12 cellular contexts compared by ENCODE assay signal in the genomic region with DNA sequence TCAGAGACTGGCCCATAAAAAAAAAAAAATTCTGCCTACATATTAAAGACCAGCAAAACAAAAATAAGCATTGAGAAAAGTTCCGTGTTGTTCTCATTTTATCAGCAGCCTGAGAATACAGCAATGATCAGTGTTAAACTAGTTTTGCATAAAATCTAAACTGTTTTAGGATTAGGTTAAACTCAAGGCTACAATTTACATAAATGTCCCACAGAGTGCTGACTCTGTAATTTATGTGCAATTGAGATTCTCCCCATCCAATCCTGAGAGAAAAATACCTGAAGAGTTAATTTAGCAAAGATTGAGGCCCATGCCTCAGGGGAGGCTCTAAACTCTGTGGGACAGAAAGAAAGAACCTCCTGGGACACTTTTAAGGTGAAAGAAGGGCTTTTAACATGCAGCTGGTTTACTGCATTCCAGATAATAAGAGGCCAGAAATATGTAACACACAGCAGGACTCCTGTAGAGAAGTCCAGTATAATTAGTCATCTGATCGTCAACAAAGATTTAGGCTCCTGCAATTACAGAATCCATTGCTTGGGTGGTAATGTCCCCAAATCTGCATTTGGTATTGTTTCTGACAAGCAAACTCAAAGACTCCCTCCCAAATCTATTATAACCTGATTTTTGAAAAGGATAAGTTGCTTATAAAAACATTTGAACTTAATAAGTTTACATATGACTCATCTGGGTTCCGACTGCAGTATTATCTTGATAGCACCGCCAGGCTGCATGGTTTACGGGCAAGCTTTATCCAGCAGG.
DNase-seq lines count a peak whose midpoint lies in the region; ATAC-seq, FAIRE-seq and TF ChIP-seq lines count a peak whose summit lies in the region.
"Had no signal": no experiment of that assay in that cellular context is flagged by ENCODE, and none has a peak within 500 bp of the region (broad histone marks: within the 10 kb centered on the region; RNA-seq: fewer than 3 reads in every experiment).

No MANE protein-coding gene starts in this region.

- ATAC-seq in thoracic aorta (ENCODE audit: insufficient number of reproducible peaks, low FRiP score, low read depth): no peak
- ATAC-seq in GM19035 (IDR thresholded peaks at IDR 0.05; ENCODE audit: unreplicated experiment): no peak
- ATAC-seq in esophagus mucosa: no peak

- no peak overlapping the region for H3K4me3 ChIP-seq in foreskin fibroblast (ENCODE audit: low read depth in 1 of 2, low read length in 2 of 2)
- peak overlapping the region; percentile 5 for H3K4me3 ChIP-seq in thoracic aorta

- peak overlapping the region in 1 of 2 donors; percentile 25 for H3K27ac ChIP-seq in thoracic aorta
- H3K27ac ChIP-seq: 22Rv1 had no signal

- H3K4me1 ChIP-seq in thoracic aorta (ENCODE audit: control insufficient read depth in 1 of 2, low read depth in 2 of 2): peaks cover 19 to 27% of the 10 kb centered on the region in 2 donors

- no peaks in the 10 kb centered on the region for H3K9me3 ChIP-seq in thoracic aorta

- DNase-seq in DMS53 (lab: John Stamatoyannopoulos, UW): peak; percentile 10
- no peak for DNase-seq in DMS53 treated with DMSO at 0.1 percent for 48 hours (lab: John Stamatoyannopoulos, UW; ENCODE audit: unreplicated experiment)
- peak; percentile 4 for DNase-seq in RCC 7860 (ENCODE audit: low spot score)
- DNase-seq in foreskin fibroblast: peak; percentile 2 to 21
- DNase-seq in thoracic aorta (ENCODE audit: low spot score): no peak
- DNase-seq in DMS153 treated with DMSO at 0.1 percent for 48 hours (lab: John Stamatoyannopoulos, UW; ENCODE audit: unreplicated experiment): no peak
- DNase-seq: activated CD4-positive, alpha-beta T cell treated with anti-CD3 and anti-CD28 coated beads, Interleukin-2, amount 10 ng/mL, durations not matched to agents 7 days and 5 days; activated gamma-delta T cell treated with Interleukin-2 at 50 U/mL for 16 hours; KG1 had no signal

- H3K36me3 ChIP-seq in thoracic aorta: no peaks in the 10 kb centered on the region

- TF ChIP-seq CTCF in foreskin fibroblast (IDR thresholded peaks at IDR 0.05; ENCODE audit: low read depth, low read length) (no peak), thoracic aorta (IDR thresholded peaks at IDR 0.05) (no peak)

- H3K27me3 ChIP-seq in thoracic aorta (replicated peaks; ENCODE audit: insufficient read depth): no peaks in the 10 kb centered on the region

- FAIRE-seq in RCC 7860 (lab: Jason Lieb, UNC): no peak

Comparison
In these comparisons a context has a peak if more than half of its experiments do, and no peak if none do; other contexts are left out.
1. DNase-seq: peak in DMS53 (single experiment), RCC 7860 (single experiment) and foreskin fibroblast (2 of 2); none in DMS53 treated with DMSO at 0.1 percent for 48 hours (single experiment), thoracic aorta (single experiment) and DMS153 treated with DMSO at 0.1 percent for 48 hours (single experiment).